8 cellular contexts compared by ENCODE assay signal in the genomic region with DNA sequence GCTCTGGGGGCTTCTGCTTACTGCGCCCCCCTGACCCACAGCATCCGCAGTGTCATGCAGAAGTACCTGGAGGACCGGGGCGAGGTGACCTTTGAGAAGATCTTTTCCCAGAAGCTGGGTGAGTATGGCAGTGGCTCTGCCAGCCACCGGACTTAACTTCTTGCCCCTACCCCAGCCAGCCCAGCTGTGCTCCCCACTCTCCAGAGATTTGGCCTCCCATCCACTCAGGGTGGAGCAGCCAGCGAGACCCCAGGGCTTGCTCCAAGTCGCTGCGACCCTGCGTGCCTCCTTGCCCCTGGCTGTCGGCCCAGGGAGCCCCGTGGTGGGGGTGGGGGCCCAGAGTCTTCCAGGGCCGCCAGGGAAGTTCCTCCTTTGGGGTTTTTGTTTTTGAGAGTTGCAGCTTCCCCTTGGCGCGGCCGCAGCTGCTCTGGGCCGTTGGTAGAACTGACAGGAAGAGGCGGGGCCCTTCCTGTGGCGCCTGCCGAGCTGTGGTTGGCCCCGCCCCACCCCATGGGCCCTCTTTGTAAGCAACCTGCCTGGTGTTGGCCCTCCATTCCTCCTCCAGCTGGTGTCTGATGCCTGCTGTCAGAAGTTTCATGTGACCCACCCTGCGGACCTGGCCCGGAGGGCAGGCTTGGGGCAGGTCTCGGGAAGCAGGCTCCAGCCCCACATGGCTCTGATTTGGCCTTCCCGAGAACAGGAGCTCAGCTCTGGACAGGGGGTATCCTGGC. TPM values are rescaled to one million over a fixed set of nuclear protein-coding genes. Genes with fewer than 3 reads are reported as not detected.
A peak's percentile ranks its signal among the peaks of the same experiment; 100 is the strongest.
DNase-seq lines count a peak whose midpoint lies in the region; ATAC-seq and TF ChIP-seq lines count a peak whose summit lies in the region.

No MANE protein-coding gene starts in this region.

- peak overlapping the region; percentile 95 to 100 for H3K27ac ChIP-seq in left lung

- no peaks in the 10 kb centered on the region for H3K9me3 Mint-ChIP-seq in WTC11

- H3K36me3 Mint-ChIP-seq in WTC11, result peaks cover 15% of the 10 kb centered on the region

- no peaks in the 10 kb centered on the region; the same call in 1 of the 2 replicates for H3K4me1 ChIP-seq in HAP-1
- H3K4me1 ChIP-seq in left lung, result peaks cover 47 to 100% of the 10 kb centered on the region in 2 donors

- H3K4me1 Mint-ChIP-seq in WTC11, result peaks cover 26% of the 10 kb centered on the region

- peak; percentile 93 for DNase-seq in GM10266 (ENCODE audit: extremely low spot score)
- DNase-seq in HAP-1 (ENCODE audit: low spot score in 2 of 2), result peak; percentile 34 to 77
- DNase-seq in NCI-H1436 treated with DMSO at 0.1 percent for 48 hours (lab: John Stamatoyannopoulos, UW), result peak; percentile 58
- peak; percentile 83 for DNase-seq in WTC11 (ENCODE audit: low spot score)
- peak; percentile 80 to 91 for DNase-seq in cardiac fibroblast (ENCODE audit: low read depth in 2 of 2)
- peak; percentile 94 to 98 for DNase-seq in left lung
- DNase-seq in stimulated activated CD8-positive, alpha-beta memory T cell treated with anti-CD3 and anti-CD28 coated beads, Interleukin-12 subunit alpha, Interleukin-12 subunit beta, amount 100 ng/mL, for 1 hour (ENCODE audit: low read depth), result peak; percentile 78
- DNase-seq in superior temporal gyrus (ENCODE audit: extremely low spot score), result no peak

- no peak for TF ChIP-seq CTCF in GM10266 (IDR thresholded peaks at IDR 0.05; ENCODE audit: control insufficient read depth, insufficient read depth, low read depth, missing control alignments)
- TF ChIP-seq CTCF in WTC11 (IDR thresholded peaks at IDR 0.05), result no peak
- TF ChIP-seq CTCF in cardiac fibroblast (IDR thresholded peaks at IDR 0.05; ENCODE audit: low read depth, low read length), result no peak
- TF ChIP-seq CTCF in left lung (IDR thresholded peaks at IDR 0.05), result no peak

- in situ Hi-C loops in HAP-1 (cut with MboI; ENCODE audit: low sequenced_read_pairs), result no loop called here

- H3K9me3 ChIP-seq in HAP-1 (no peaks in the 10 kb centered on the region), left lung (no peaks in the 10 kb centered on the region)

- CTCF ChIA-PET in WTC11 (lab: Charles Lee), result interaction anchor here (0.6 to 2.8 kb wide), 14 partner anchors 9 to 112 kb away, joined by 3 to 27 read pairs (median 4); partner anchors contain the start of genes ANKRD13D, GRK2 and SSH3

- POLR2A ChIA-PET in WTC11 (lab: Charles Lee), result interaction anchor here (0.5 to 2.2 kb wide), 6 partner anchors 11 to 340 kb away, joined by 3 to 15 read pairs (median 4); partner anchors contain the start of genes ANKRD13D, GRK2 and SSH3

- H3K27me3 Mint-ChIP-seq in WTC11 (ENCODE audit: low read depth), result no peaks in the 10 kb centered on the region

- peaks cover 40% of the 10 kb centered on the region for H3K36me3 ChIP-seq in HAP-1 (replicated peaks)
- H3K36me3 ChIP-seq in left lung, result peaks cover 0 to 55% of the 10 kb centered on the region in 2 donors

- ATAC-seq in WTC11 (peak; percentile 84), left lung (peak; percentile 89)

- intact Hi-C loops in left lung (cut with DNase I), result no loop called here

- peak overlapping the region; percentile 95 for H3K27ac Mint-ChIP-seq in WTC11

- H3K27me3 ChIP-seq in HAP-1 (ENCODE audit: low read depth) (no peaks in the 10 kb centered on the region), left lung (no peaks in the 10 kb centered on the region)

- H3K4me3 ChIP-seq in HAP-1 (0 out of 2 replicates have a peak overlapping the region, but pooled peaks have one; percentile 8), cardiac fibroblast (replicated peaks in 1 of 2; ENCODE audit: low read depth in 2 of 2, low read length in 2 of 2) (peak overlapping the region; percentile 23 to 46), left lung (peak overlapping the region in 1 of 2 donors; percentile 30)

- peak overlapping the region; percentile 30; the same call in 1 of the 2 replicates for H3K4me3 Mint-ChIP-seq in WTC11

TF ChIP-seq in WTC11, 78 proteins besides CTCF, POLR2A, EP300 and RAD21:
- TF ChIP-seq MYBL2 (CRISPR knock-in tag; IDR thresholded peaks at IDR 0.05) (0 out of 2 replicates have a peak, but pooled peaks have one; percentile 16), GABPB1 (CRISPR knock-in tag; IDR thresholded peaks at IDR 0.05) (no peak), ATF1 (CRISPR knock-in tag; IDR thresholded peaks at IDR 0.05) (0 out of 2 replicates have a peak, but pooled peaks have one; percentile 40), ZNF219 (CRISPR knock-in tag; IDR thresholded peaks at IDR 0.05; ENCODE audit: borderline replicate concordance) (no peak), FOXK1 (CRISPR knock-in tag; IDR thresholded peaks at IDR 0.05) (peak; percentile 42; the same call in 1 of the 2 replicates), ZNF671 (CRISPR knock-in tag; IDR thresholded peaks at IDR 0.05) (no peak), HMGXB4 (CRISPR knock-in tag; IDR thresholded peaks at IDR 0.05) (peak; percentile 45; the same call in 1 of the 2 replicates), SP1 (CRISPR knock-in tag; conservative IDR thresholded peaks at IDR 0.05) (peak; percentile 59; the same call in 1 of the 2 replicates)
- TF ChIP-seq, protein P1, sequence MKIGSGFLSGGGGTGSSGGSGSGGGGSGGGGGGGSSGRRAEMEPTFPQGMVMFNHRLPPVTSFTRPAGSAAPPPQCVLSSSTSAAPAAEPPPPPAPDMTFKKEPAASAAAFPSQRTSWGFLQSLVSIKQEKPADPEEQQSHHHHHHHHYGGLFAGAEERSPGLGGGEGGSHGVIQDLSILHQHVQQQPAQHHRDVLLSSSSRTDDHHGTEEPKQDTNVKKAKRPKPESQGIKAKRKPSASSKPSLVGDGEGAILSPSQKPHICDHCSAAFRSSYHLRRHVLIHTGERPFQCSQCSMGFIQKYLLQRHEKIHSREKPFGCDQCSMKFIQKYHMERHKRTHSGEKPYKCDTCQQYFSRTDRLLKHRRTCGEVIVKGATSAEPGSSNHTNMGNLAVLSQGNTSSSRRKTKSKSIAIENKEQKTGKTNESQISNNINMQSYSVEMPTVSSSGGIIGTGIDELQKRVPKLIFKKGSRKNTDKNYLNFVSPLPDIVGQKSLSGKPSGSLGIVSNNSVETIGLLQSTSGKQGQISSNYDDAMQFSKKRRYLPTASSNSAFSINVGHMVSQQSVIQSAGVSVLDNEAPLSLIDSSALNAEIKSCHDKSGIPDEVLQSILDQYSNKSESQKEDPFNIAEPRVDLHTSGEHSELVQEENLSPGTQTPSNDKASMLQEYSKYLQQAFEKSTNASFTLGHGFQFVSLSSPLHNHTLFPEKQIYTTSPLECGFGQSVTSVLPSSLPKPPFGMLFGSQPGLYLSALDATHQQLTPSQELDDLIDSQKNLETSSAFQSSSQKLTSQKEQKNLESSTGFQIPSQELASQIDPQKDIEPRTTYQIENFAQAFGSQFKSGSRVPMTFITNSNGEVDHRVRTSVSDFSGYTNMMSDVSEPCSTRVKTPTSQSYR (CRISPR knock-in tag; IDR thresholded peaks at IDR 0.05), result peak; percentile 89
- TF ChIP-seq, protein P2, sequence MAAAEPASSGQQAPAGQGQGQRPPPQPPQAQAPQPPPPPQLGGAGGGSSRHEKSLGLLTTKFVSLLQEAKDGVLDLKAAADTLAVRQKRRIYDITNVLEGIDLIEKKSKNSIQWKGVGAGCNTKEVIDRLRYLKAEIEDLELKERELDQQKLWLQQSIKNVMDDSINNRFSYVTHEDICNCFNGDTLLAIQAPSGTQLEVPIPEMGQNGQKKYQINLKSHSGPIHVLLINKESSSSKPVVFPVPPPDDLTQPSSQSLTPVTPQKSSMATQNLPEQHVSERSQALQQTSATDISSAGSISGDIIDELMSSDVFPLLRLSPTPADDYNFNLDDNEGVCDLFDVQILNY (CRISPR knock-in tag; IDR thresholded peaks at IDR 0.05), result peak; percentile 53; the same call in 1 of the 2 replicates
- TF ChIP-seq, protein P3, sequence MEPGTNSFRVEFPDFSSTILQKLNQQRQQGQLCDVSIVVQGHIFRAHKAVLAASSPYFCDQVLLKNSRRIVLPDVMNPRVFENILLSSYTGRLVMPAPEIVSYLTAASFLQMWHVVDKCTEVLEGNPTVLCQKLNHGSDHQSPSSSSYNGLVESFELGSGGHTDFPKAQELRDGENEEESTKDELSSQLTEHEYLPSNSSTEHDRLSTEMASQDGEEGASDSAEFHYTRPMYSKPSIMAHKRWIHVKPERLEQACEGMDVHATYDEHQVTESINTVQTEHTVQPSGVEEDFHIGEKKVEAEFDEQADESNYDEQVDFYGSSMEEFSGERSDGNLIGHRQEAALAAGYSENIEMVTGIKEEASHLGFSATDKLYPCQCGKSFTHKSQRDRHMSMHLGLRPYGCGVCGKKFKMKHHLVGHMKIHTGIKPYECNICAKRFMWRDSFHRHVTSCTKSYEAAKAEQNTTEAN (CRISPR knock-in tag; IDR thresholded peaks at IDR 0.05), result peak; percentile 18; the same call in 1 of the 2 replicates
- TF ChIP-seq, protein P4, sequence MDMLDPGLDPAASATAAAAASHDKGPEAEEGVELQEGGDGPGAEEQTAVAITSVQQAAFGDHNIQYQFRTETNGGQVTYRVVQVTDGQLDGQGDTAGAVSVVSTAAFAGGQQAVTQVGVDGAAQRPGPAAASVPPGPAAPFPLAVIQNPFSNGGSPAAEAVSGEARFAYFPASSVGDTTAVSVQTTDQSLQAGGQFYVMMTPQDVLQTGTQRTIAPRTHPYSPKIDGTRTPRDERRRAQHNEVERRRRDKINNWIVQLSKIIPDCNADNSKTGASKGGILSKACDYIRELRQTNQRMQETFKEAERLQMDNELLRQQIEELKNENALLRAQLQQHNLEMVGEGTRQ (CRISPR knock-in tag; IDR thresholded peaks at IDR 0.05), result 0 out of 2 replicates have a peak, but pooled peaks have one; percentile 19

RNA-seq across cellular contexts. Expression of gene GRK2, which starts 11.1 kb away (rescaled TPM):
- total RNA-seq in WTC11 (2021), result 59.4 to 68.1 TPM (median 61.4 TPM) in 3 replicates
- total RNA-seq in left lung, result 100 to 1,000 TPM in 1 of 2 donors, 10 to 100 TPM in 1; 55.2 to 118 TPM

RNA-seq across cellular contexts. Expression of gene ANKRD13D, which starts 11.7 kb away (rescaled TPM):
- total RNA-seq in WTC11 (2021), result 36.8 to 55.5 TPM (median 42.4 TPM) in 3 replicates
- 10 to 100 TPM; 48.0 to 81.2 TPM for total RNA-seq in left lung

RNA-seq across cellular contexts. Expression of gene SSH3, which starts 25.9 kb away (rescaled TPM):
- 34.8 to 43.4 TPM (median 42.3 TPM) in 3 replicates for total RNA-seq in WTC11 (2021)
- 10 to 100 TPM; 28.7 to 44.9 TPM for total RNA-seq in left lung
